In genomic region chr2:206201075-206201848, GRCh38 we compare ENCODE assay signal across 22 cellular contexts. TPM values are rescaled to one million over a fixed set of nuclear protein-coding genes. Genes with fewer than 3 reads are reported as not detected.
DNase-seq lines count a peak whose midpoint lies in the region; ATAC-seq, FAIRE-seq and TF ChIP-seq lines count a peak whose summit lies in the region.
"Had no signal": no experiment of that assay in that cellular context is flagged by ENCODE, and none has a peak within 500 bp of the region (broad histone marks: within the 10 kb centered on the region; RNA-seq: fewer than 3 reads in every experiment).

No MANE protein-coding gene starts in this region.

- H3K4me3 Mint-ChIP-seq in Calu3 (ENCODE audit: low read depth, unreplicated experiment) (no peak overlapping the region), osteocyte (ENCODE audit: unreplicated experiment) (no peak overlapping the region)
- H3K4me3 Mint-ChIP-seq: CD8-positive, alpha-beta memory T cell had no signal

- H3K4me1 Mint-ChIP-seq in Calu3 (ENCODE audit: low read depth, unreplicated experiment) (no peaks in the 10 kb centered on the region), osteocyte (ENCODE audit: unreplicated experiment) (peaks cover 46% of the 10 kb centered on the region)
- H3K4me1 Mint-ChIP-seq: CD8-positive, alpha-beta memory T cell had no signal

- H3K9me3 ChIP-seq in kidney (ENCODE audit: control insufficient read depth in 1 of 2, low read length in 2 of 2): no peaks in the 10 kb centered on the region

- H3K36me3 Mint-ChIP-seq in Calu3 (ENCODE audit: insufficient read depth, unreplicated experiment) (no peaks in the 10 kb centered on the region), osteocyte (ENCODE audit: unreplicated experiment) (peaks cover 8% of the 10 kb centered on the region)
- H3K36me3 Mint-ChIP-seq: CD8-positive, alpha-beta memory T cell had no signal

- H3K36me3 ChIP-seq in kidney (ENCODE audit: control insufficient read depth in 1 of 2, insufficient read depth in 2 of 2, low read length in 2 of 2): no peaks in the 10 kb centered on the region

- TF ChIP-seq CTCF in Calu3 (IDR thresholded peaks at IDR 0.05; ENCODE audit: unreplicated experiment) (no peak), osteocyte (IDR thresholded peaks at IDR 0.05) (no peak), kidney (IDR thresholded peaks at IDR 0.05; ENCODE audit: borderline replicate concordance, extremely low read depth, insufficient read depth) (no peak)

- H3K27me3 Mint-ChIP-seq in Calu3 (ENCODE audit: unreplicated experiment) (no peaks in the 10 kb centered on the region), osteocyte (ENCODE audit: unreplicated experiment) (no peaks in the 10 kb centered on the region)

- BruUV-seq in Calu3 (replicated peaks; lab: Mats Ljungman, UMichigan): no TSS peak

- peak; percentile 3 for DNase-seq in Calu3
- DNase-seq in SK-MEL-5 (ENCODE audit: low read depth, low spot score): peak; percentile 37
- no peak for DNase-seq in osteocyte (ENCODE audit: extremely low spot score, unreplicated experiment)
- DNase-seq in kidney: no peak
- DNase-seq: CD8-positive, alpha-beta memory T cell; EL; GF-D8; H7; KBM-7; NCI-H1092; NCI-H1436; NCI-H1930; NCI-H226; NCI-H524; NCI-H774; OCI-M1; Right ventricle myocardium superior had no signal

- no peak for FAIRE-seq in kidney (lab: Jason Lieb, UNC)

- no peaks in the 10 kb centered on the region for H3K4me1 ChIP-seq in kidney (ENCODE audit: control insufficient read depth in 1 of 2, insufficient read depth in 1 of 2, low read depth in 1 of 2, low read length in 2 of 2)

- H3K9ac ChIP-seq in kidney (ENCODE audit: low read length in 2 of 2): no peak overlapping the region

- in situ Hi-C loops in SK-MEL-5 (cut with HindIII; ENCODE audit: low pct_unique_long_range_greater_than_20kb, low sequenced_read_pairs): no loop called here

- H3K27ac Mint-ChIP-seq in Calu3 (ENCODE audit: unreplicated experiment) (no peak overlapping the region), osteocyte (ENCODE audit: unreplicated experiment) (peak overlapping the region; percentile 29)
- H3K27ac Mint-ChIP-seq: CD8-positive, alpha-beta memory T cell had no signal

- H3K9me3 Mint-ChIP-seq in Calu3 (ENCODE audit: low read depth, unreplicated experiment) (no peaks in the 10 kb centered on the region), osteocyte (ENCODE audit: unreplicated experiment) (no peaks in the 10 kb centered on the region)

- intact Hi-C loops in Calu3 (cut with micrococcal nuclease; ENCODE audit: unreplicated experiment) (no loop called here), kidney (cut with DNase I) (no loop called here)

- peak; percentile 92 for ATAC-seq in esophagus mucosa
- ATAC-seq in HG03565 (IDR thresholded peaks at IDR 0.05; ENCODE audit: unreplicated experiment): no peak
- ATAC-seq in GM19455 (IDR thresholded peaks at IDR 0.05; ENCODE audit: unreplicated experiment): no peak
- ATAC-seq in HG03039 (IDR thresholded peaks at IDR 0.05; ENCODE audit: unreplicated experiment): no peak

- CTCF ChIA-PET in Calu3 (lab: Charles Lee): interaction anchor here (0.6 kb wide), 1 partner anchor 88 kb away, joined by 3 read pairs; no protein-coding TSS in a partner anchor

- H3K27ac ChIP-seq in kidney (ENCODE audit: low read depth in 2 of 2, low read length in 2 of 2): no peak overlapping the region
- H3K27ac ChIP-seq: C4-2B had no signal

- H3K4me3 ChIP-seq in kidney (ENCODE audit: low read length in 2 of 2): no peak overlapping the region

RNA-seq across cellular contexts. Expression of gene EEF1B2, which starts 41.6 kb away (rescaled TPM):
- 340 and 415 TPM in 2 replicates for total RNA-seq in Calu3 (2022)
- total RNA-seq in SK-MEL-5 (2014; rRNA removed; shearing (Covaris generic)): 547 and 618 TPM in 2 replicates
- 442 and 483 TPM in 2 replicates for polyA plus RNA-seq in SK-MEL-5 (2015; cell fraction: cytosol; rRNA removed)
- polyA plus RNA-seq in SK-MEL-5 (2015; cell fraction: nucleus; rRNA removed): 261 and 284 TPM in 2 replicates
- total RNA-seq in esophagus mucosa: 732 TPM
- 425 and 433 TPM in 2 replicates for total RNA-seq in osteocyte
- total RNA-seq in kidney: 444 TPM
- 529 TPM for polyA plus RNA-seq in kidney (ENCODE audit: insufficient read depth, low read depth, low replicate concordance)

RNA-seq across cellular contexts. Expression of gene NDUFS1, which starts 42.0 kb away (rescaled TPM):
- total RNA-seq in Calu3 (2022): 79.2 and 81.0 TPM in 2 replicates
- 170 and 175 TPM in 2 replicates for total RNA-seq in SK-MEL-5 (2014; rRNA removed; shearing (Covaris generic))
- 134 and 165 TPM in 2 replicates for polyA plus RNA-seq in SK-MEL-5 (2015; cell fraction: cytosol; rRNA removed)
- 59.8 and 84.7 TPM in 2 replicates for polyA plus RNA-seq in SK-MEL-5 (2015; cell fraction: nucleus; rRNA removed)
- 81.6 TPM for total RNA-seq in esophagus mucosa
- 90.5 and 97.2 TPM in 2 replicates for total RNA-seq in osteocyte
- 97.2 TPM for total RNA-seq in kidney
- 67.6 TPM for polyA plus RNA-seq in kidney (ENCODE audit: insufficient read depth, low read depth, low replicate concordance)

Comparison
In these comparisons a context has a peak if more than half of its experiments do, and no peak if none do; other contexts are left out.
1. DNase-seq: peak in Calu3 (single experiment) and SK-MEL-5 (single experiment); none in osteocyte (single experiment) and kidney (single experiment).